In genomic region chr6:41182069-41183034, GRCh38 we compare ENCODE assay signal across 9 cellular contexts. TPM values are rescaled to one million over a fixed set of nuclear protein-coding genes. Genes with fewer than 3 reads are reported as not detected.
DNase-seq lines count a peak whose midpoint lies in the region; ATAC-seq, FAIRE-seq and TF ChIP-seq lines count a peak whose summit lies in the region.
"Had no signal": no experiment of that assay in that cellular context is flagged by ENCODE, and none has a peak within 500 bp of the region (broad histone marks: within the 10 kb centered on the region; RNA-seq: fewer than 3 reads in every experiment).

No MANE protein-coding gene starts in this region.

- H2AFZ ChIP-seq in MM.1S (ENCODE audit: low read length): no peak overlapping the region

- no peaks in the 10 kb centered on the region for H3K36me3 ChIP-seq in MM.1S (replicated peaks; ENCODE audit: insufficient read depth, low read length)
- H3K36me3 ChIP-seq in body of pancreas (replicated peaks in 1 of 2; ENCODE audit: insufficient read depth in 1 of 2, low read depth in 2 of 2): no peaks in the 10 kb centered on the region

- H3K79me2 ChIP-seq in MM.1S (ENCODE audit: low read length): no peaks in the 10 kb centered on the region

- WGBS in body of pancreas, 2 donors: 60 to 69% methylated on average over 4 of the region's 4 CpGs

- no peaks in the 10 kb centered on the region for H3K4me1 ChIP-seq in MM.1S (ENCODE audit: low read length)
- no peaks in the 10 kb centered on the region for H3K4me1 ChIP-seq in body of pancreas

- no peak for TF ChIP-seq POLR2A in body of pancreas (IDR thresholded peaks at IDR 0.05)

- no peaks in the 10 kb centered on the region for H4K20me1 ChIP-seq in MM.1S (ENCODE audit: insufficient read depth, low read length)

- ATAC-seq in body of pancreas (peak; percentile 56), HG03520 (IDR thresholded peaks at IDR 0.05; ENCODE audit: unreplicated experiment) (no peak)

- no peak overlapping the region for H3K4me2 ChIP-seq in MM.1S (ENCODE audit: low read depth, low read length)

- H3K9me3 ChIP-seq in MM.1S (replicated peaks; ENCODE audit: insufficient read depth, low read length) (no peaks in the 10 kb centered on the region), body of pancreas (no peaks in the 10 kb centered on the region)

- H3K4me3 ChIP-seq in MM.1S (ENCODE audit: low read length): no peak overlapping the region
- H3K4me3 ChIP-seq in body of pancreas: no peak overlapping the region
- H3K4me3 ChIP-seq: skin epidermis had no signal

- no peaks in the 10 kb centered on the region for H3F3A ChIP-seq in MM.1S (ENCODE audit: insufficient read depth, low read length)

- H3K27ac ChIP-seq in MM.1S (ENCODE audit: low read length): no peak overlapping the region
- H3K27ac ChIP-seq in body of pancreas: peak overlapping the region in 1 of 4 donors; percentile 62

- no peak overlapping the region for H3K9ac ChIP-seq in MM.1S (ENCODE audit: low read length)

- no peaks in the 10 kb centered on the region for H3K9me2 ChIP-seq in MM.1S (replicated peaks; ENCODE audit: insufficient read depth, low read length)

- peak; percentile 85 for FAIRE-seq in GM18507 (lab: Jason Lieb, UNC)

- TF ChIP-seq CTCF in MM.1S (IDR thresholded peaks at IDR 0.05; ENCODE audit: low read length) (peak; percentile 73), body of pancreas (IDR thresholded peaks at IDR 0.05) (peak; percentile 8 to 59 (median 41))

- intact Hi-C loops in body of pancreas (cut with DNase I): no loop called here

- DNase-seq in Ammon's horn (ENCODE audit: low spot score) (peak; percentile 57), GM18507 (ENCODE audit: extremely low spot score, insufficient read length, low read depth) (no peak), MM.1S (peak; percentile 59), SIG-M5 treated with dmso at 0.1 percent for 504 hours (lab: John Stamatoyannopoulos, UW; ENCODE audit: unreplicated experiment) (peak; percentile 91), body of pancreas (peak; percentile 26 to 60 (median 40)), inferior parietal cortex (ENCODE audit: extremely low spot score) (peak; percentile 29)
- peak; percentile 20 for DNase-seq in stimulated activated CD8-positive, alpha-beta memory T cell treated with anti-CD3 and anti-CD28 coated beads, Interleukin-15, amount 100 ng/mL, for 1 hour (ENCODE audit: low read depth)

- H3K27me3 ChIP-seq in MM.1S (replicated peaks; ENCODE audit: insufficient read depth, low read length) (no peaks in the 10 kb centered on the region), body of pancreas (no peaks in the 10 kb centered on the region)

RNA-seq across cellular contexts. Expression of gene TREML2, which starts 18.6 kb away (rescaled TPM):
- total RNA-seq in body of pancreas: not detected

RNA-seq across cellular contexts. Expression of gene TREM2, which starts 19.4 kb away (rescaled TPM):
- total RNA-seq in body of pancreas: 1 to 10 TPM; 3.6 TPM

RNA-seq across cellular contexts. Expression of gene TREML1, which starts 28.2 kb away (rescaled TPM):
- total RNA-seq in body of pancreas: not detected

RNA-seq across cellular contexts. Expression of gene TREML4, which starts 45.8 kb away (rescaled TPM):
- not detected for total RNA-seq in body of pancreas
